In the genomic region with DNA sequence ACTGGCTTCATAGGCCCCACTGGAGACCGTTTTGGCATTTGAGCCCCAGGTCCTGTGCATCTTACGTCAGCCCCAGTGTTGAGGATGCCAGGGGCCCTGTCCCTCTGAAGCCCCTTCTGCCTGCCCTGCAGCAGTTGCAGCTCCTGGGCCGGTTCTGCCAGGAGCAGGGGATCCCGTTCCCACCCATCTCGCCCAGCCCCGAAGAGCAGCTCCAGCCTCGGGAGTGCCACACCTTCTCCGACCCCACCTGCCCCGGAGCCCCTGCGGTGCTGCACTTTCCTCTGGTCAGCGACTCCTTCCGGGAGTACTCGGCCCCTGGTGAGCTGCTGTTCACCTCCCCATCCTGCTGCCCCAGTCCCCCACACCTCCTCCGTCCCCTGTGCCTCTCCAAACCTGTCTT, we compare ENCODE assay signal across 34 cellular contexts. TPM values are rescaled to one million over a fixed set of nuclear protein-coding genes. Genes with fewer than 3 reads are reported as not detected.
DNase-seq lines count a peak whose midpoint lies in the region; ATAC-seq and TF ChIP-seq lines count a peak whose summit lies in the region.
"Had no signal": no experiment of that assay in that cellular context is flagged by ENCODE, and none has a peak within 500 bp of the region (broad histone marks: within the 10 kb centered on the region; RNA-seq: fewer than 3 reads in every experiment).

No MANE protein-coding gene starts in this region.

- no CpG with 5 or more reads among the region's 14 CpGs for WGBS in neuronal stem cell (ENCODE audit: extremely low coverage in 2 of 2, insufficient read length in 2 of 2, insufficient replicate concordance in 1 of 2), 2 donors

- CTCF ChIA-PET in RWPE1 (lab: Yijun Ruan, JAX), result no interaction called here

- no peak overlapping the region for H2AFZ ChIP-seq in neuronal stem cell (ENCODE audit: low read length)

- H3K4me1 ChIP-seq in neuronal stem cell (ENCODE audit: control insufficient read depth in 2 of 2, insufficient read depth in 1 of 2, low read depth in 1 of 2, low read length in 2 of 2), result no peaks in the 10 kb centered on the region
- H3K4me1 ChIP-seq: A549, BE2C, Caco-2 had no signal

- no peak overlapping the region for H3K4me2 ChIP-seq in neuronal stem cell (ENCODE audit: insufficient read depth, low read length, poor library complexity, severe bottlenecking)
- H3K4me2 ChIP-seq: A549; BLaER1; BLaER1 treated with 17β-estradiol and CSF1 and Interleukin-3, amounts not matched to agents 10 nM and 100 nM had no signal

- no peak overlapping the region for H3K4me3 Mint-ChIP-seq in activated naive CD4-positive, alpha-beta T cell treated with anti-CD3 and anti-CD28 coated beads, Interleukin-2, amount 50 U/mL, for 24 hours
- no peak overlapping the region for H3K4me3 Mint-ChIP-seq in stimulated activated naive B cell treated with anti-CD40 and anti-IgM and Interleukin-4, amounts not matched to agents 10 μg/mL and 1 μg/mL and 100 μg/mL, for 72 hours
- H3K4me3 Mint-ChIP-seq: B cell; CD14-positive monocyte; CD4-positive, alpha-beta memory T cell; CD4-positive, alpha-beta T cell; CD4-positive, CD25-positive, alpha-beta regulatory T cell; CD8-positive, alpha-beta memory T cell; CD8-positive, alpha-beta T cell had no signal

- no peak overlapping the region for H3K18ac ChIP-seq in neuronal stem cell (ENCODE audit: low read length)

- H4K8ac ChIP-seq in neuronal stem cell (ENCODE audit: low read depth, low read length), result no peak overlapping the region

- H2BK5ac ChIP-seq in neuronal stem cell (ENCODE audit: low read length), result no peak overlapping the region

- H3K9ac ChIP-seq in neuronal stem cell (ENCODE audit: low read depth, low read length, poor library complexity), result no peak overlapping the region
- H3K9ac ChIP-seq: BLaER1; BLaER1 treated with 17β-estradiol and CSF1 and Interleukin-3, amounts not matched to agents 10 nM and 100 nM had no signal

- no peak overlapping the region for H3K4me3 ChIP-seq in neuronal stem cell (ENCODE audit: low read length in 2 of 2)
- H3K4me3 ChIP-seq: A549; BLaER1; BLaER1 treated with 17β-estradiol and CSF1 and Interleukin-3, amounts not matched to agents 10 nM and 100 nM had no signal

- peaks cover 2% of the 10 kb centered on the region for H3K36me3 Mint-ChIP-seq in activated naive CD4-positive, alpha-beta T cell treated with anti-CD3 and anti-CD28 coated beads, Interleukin-2, amount 50 U/mL, for 24 hours
- peaks cover 30 to 31% of the 10 kb centered on the region in 2 donors for H3K36me3 Mint-ChIP-seq in stimulated activated naive B cell treated with anti-CD40 and anti-IgM and Interleukin-4, amounts not matched to agents 10 μg/mL and 1 μg/mL and 100 μg/mL, for 72 hours

- no peak overlapping the region for H3K23ac ChIP-seq in neuronal stem cell (ENCODE audit: low read depth, low read length, poor library complexity)

- peak overlapping the region; percentile 41 for H3K27ac Mint-ChIP-seq in activated naive CD4-positive, alpha-beta T cell treated with anti-CD3 and anti-CD28 coated beads, Interleukin-2, amount 50 U/mL, for 24 hours
- H3K27ac Mint-ChIP-seq in stimulated activated naive B cell treated with anti-CD40 and anti-IgM and Interleukin-4, amounts not matched to agents 10 μg/mL and 1 μg/mL and 100 μg/mL, for 72 hours, result peak overlapping the region; percentile 7
- H3K27ac Mint-ChIP-seq: B cell; CD4-positive, alpha-beta memory T cell; CD4-positive, alpha-beta T cell; CD8-positive, alpha-beta T cell had no signal

- H3K14ac ChIP-seq in neuronal stem cell (ENCODE audit: low read length), result peak overlapping the region; percentile 63

- no peaks in the 10 kb centered on the region for H3K9me3 ChIP-seq in neuronal stem cell (replicated peaks in 1 of 2; ENCODE audit: control insufficient read depth in 2 of 2, insufficient read depth in 1 of 2, low read depth in 1 of 2, low read length in 2 of 2)
- H3K9me3 ChIP-seq: A549; BE2C; BLaER1; BLaER1 treated with 17β-estradiol and CSF1 and Interleukin-3, amounts not matched to agents 10 nM and 100 nM; Caco-2 had no signal

- no peak overlapping the region for H2AK5ac ChIP-seq in neuronal stem cell (ENCODE audit: low read depth, low read length)

- H3K4ac ChIP-seq in neuronal stem cell (ENCODE audit: low read length), result no peak overlapping the region

- ATAC-seq in stimulated activated naive B cell treated with anti-CD40 and anti-IgM and Interleukin-4, amounts not matched to agents 10 μg/mL and 1 μg/mL and 100 μg/mL, for 72 hours (replicated peaks), result no peak
- no peak for ATAC-seq in GM21360 (IDR thresholded peaks at IDR 0.05; ENCODE audit: unreplicated experiment)
- ATAC-seq: A549; CD8-positive, alpha-beta T cell had no signal

- H3K36me3 ChIP-seq in neuronal stem cell (replicated peaks in 1 of 2; ENCODE audit: control insufficient read depth in 2 of 2, insufficient read depth in 2 of 2, low read length in 2 of 2), result peaks cover 23 to 48% of the 10 kb centered on the region in 2 donors
- H3K36me3 ChIP-seq: BE2C had no signal

- H2BK15ac ChIP-seq in neuronal stem cell (ENCODE audit: low read length), result no peak overlapping the region

- H3K27me3 ChIP-seq in neuronal stem cell (ENCODE audit: control insufficient read depth in 3 of 3, insufficient read depth in 3 of 3, low read depth in 1 of 3, low read length in 3 of 3), result no peaks in the 10 kb centered on the region
- H3K27me3 ChIP-seq: BE2C had no signal

- H3K27ac ChIP-seq in RWPE1, result peak overlapping the region; percentile 84
- H3K27ac ChIP-seq in neuronal stem cell (replicated peaks; ENCODE audit: low read length), result no peak overlapping the region
- H3K27ac ChIP-seq: 22Rv1; A549; BLaER1; BLaER1 treated with 17β-estradiol and CSF1 and Interleukin-3, amounts not matched to agents 10 nM and 100 nM; C4-2B had no signal

- H2BK120ac ChIP-seq in neuronal stem cell (ENCODE audit: low read depth, low read length), result no peak overlapping the region

- no peak for TF ChIP-seq CTCF in RWPE1 (conservative IDR thresholded peaks at IDR 0.05; ENCODE audit: low read depth)

- no peaks in the 10 kb centered on the region for H3K79me1 ChIP-seq in neuronal stem cell (ENCODE audit: low read depth, low read length)

- no peaks in the 10 kb centered on the region for H3K9me3 Mint-ChIP-seq in activated naive CD4-positive, alpha-beta T cell treated with anti-CD3 and anti-CD28 coated beads, Interleukin-2, amount 50 U/mL, for 24 hours
- H3K9me3 Mint-ChIP-seq in stimulated activated naive B cell treated with anti-CD40 and anti-IgM and Interleukin-4, amounts not matched to agents 10 μg/mL and 1 μg/mL and 100 μg/mL, for 72 hours, result no peaks in the 10 kb centered on the region
- H3K9me3 Mint-ChIP-seq: CD14-positive monocyte; CD4-positive, alpha-beta memory T cell; CD4-positive, alpha-beta T cell; CD4-positive, CD25-positive, alpha-beta regulatory T cell; CD8-positive, alpha-beta memory T cell; CD8-positive, alpha-beta T cell had no signal

- H2BK12ac ChIP-seq in neuronal stem cell (ENCODE audit: low read length), result no peak overlapping the region

- no peak overlapping the region for H4K91ac ChIP-seq in neuronal stem cell (ENCODE audit: low read depth, low read length, poor library complexity)

- DNase-seq in activated naive CD4-positive, alpha-beta T cell treated with anti-CD3 and anti-CD28 coated beads, Interleukin-2, amount 50 U/mL, for 16 hours, result no peak
- no peak for DNase-seq in RWPE1 (ENCODE audit: low spot score)
- DNase-seq in neuronal stem cell (ENCODE audit: low spot score), result no peak
- no peak for DNase-seq in stimulated activated naive B cell treated with anti-CD40 and anti-IgM and Interleukin-4, amounts not matched to agents 10 μg/mL and 1 μg/mL and 100 μg/mL, for 72 hours
- no peak for DNase-seq in NCI-H748 (lab: John Stamatoyannopoulos, UW; ENCODE audit: unreplicated experiment)
- no peak for DNase-seq in DMS 273 (lab: John Stamatoyannopoulos, UW; ENCODE audit: unreplicated experiment)
- DNase-seq: 8988T; ACHN; AML-193; BE2C; Caco-2; Calu3; CD4-positive, alpha-beta memory T cell; CD4-positive, alpha-beta T cell; CD4-positive, CD25-positive, alpha-beta regulatory T cell; CD8-positive, alpha-beta memory T cell; CD8-positive, alpha-beta T cell; COR-L47; DMS 273 treated with DMSO at 0.1 percent for 48 hours; DMS153; DMS53; DMS79; DMS79 treated with DMSO at 0.1 percent for 48 hours; DND-41; EL had no signal

- no peaks in the 10 kb centered on the region for H3K4me1 Mint-ChIP-seq in activated naive CD4-positive, alpha-beta T cell treated with anti-CD3 and anti-CD28 coated beads, Interleukin-2, amount 50 U/mL, for 24 hours
- peaks cover 7 to 17% of the 10 kb centered on the region in 2 donors for H3K4me1 Mint-ChIP-seq in stimulated activated naive B cell treated with anti-CD40 and anti-IgM and Interleukin-4, amounts not matched to agents 10 μg/mL and 1 μg/mL and 100 μg/mL, for 72 hours
- H3K4me1 Mint-ChIP-seq: CD14-positive monocyte; CD8-positive, alpha-beta memory T cell had no signal

- no peaks in the 10 kb centered on the region for H3K27me3 Mint-ChIP-seq in activated naive CD4-positive, alpha-beta T cell treated with anti-CD3 and anti-CD28 coated beads, Interleukin-2, amount 50 U/mL, for 24 hours
- H3K27me3 Mint-ChIP-seq in stimulated activated naive B cell treated with anti-CD40 and anti-IgM and Interleukin-4, amounts not matched to agents 10 μg/mL and 1 μg/mL and 100 μg/mL, for 72 hours, result peaks cover 3 to 9% of the 10 kb centered on the region in 2 donors
- H3K27me3 Mint-ChIP-seq: B cell; CD4-positive, alpha-beta memory T cell; CD4-positive, alpha-beta T cell; CD4-positive, CD25-positive, alpha-beta regulatory T cell; CD8-positive, alpha-beta memory T cell had no signal

- POLR2A ChIA-PET in RWPE1 (lab: Yijun Ruan, JAX; ENCODE audit: low non-redundant PET), result no interaction called here

RNA-seq across cellular contexts. Expression of gene PLA2G4B, which starts 8.6 kb away (rescaled TPM):
- 16.5 TPM for polyA plus RNA-seq in neuronal stem cell (2013, experiment 1 of 2)
- 15.9 TPM for polyA plus RNA-seq in neuronal stem cell (2013, experiment 2 of 2)

RNA-seq across cellular contexts. Expression of gene JMJD7, which starts 19.3 kb away (rescaled TPM):
- polyA plus RNA-seq in neuronal stem cell (2013, experiment 1 of 2), result 14.4 TPM
- 14.3 TPM for polyA plus RNA-seq in neuronal stem cell (2013, experiment 2 of 2)

RNA-seq across cellular contexts. Expression of gene SPTBN5, which starts 46.6 kb away (rescaled TPM):
- 0.08 TPM for polyA plus RNA-seq in neuronal stem cell (2013, experiment 1 of 2)
- polyA plus RNA-seq in neuronal stem cell (2013, experiment 2 of 2), result 0.14 TPM
- polyA plus RNA-seq: CD14-positive monocyte; CD8-positive, alpha-beta memory T cell had no signal
